In the genomic region with DNA sequence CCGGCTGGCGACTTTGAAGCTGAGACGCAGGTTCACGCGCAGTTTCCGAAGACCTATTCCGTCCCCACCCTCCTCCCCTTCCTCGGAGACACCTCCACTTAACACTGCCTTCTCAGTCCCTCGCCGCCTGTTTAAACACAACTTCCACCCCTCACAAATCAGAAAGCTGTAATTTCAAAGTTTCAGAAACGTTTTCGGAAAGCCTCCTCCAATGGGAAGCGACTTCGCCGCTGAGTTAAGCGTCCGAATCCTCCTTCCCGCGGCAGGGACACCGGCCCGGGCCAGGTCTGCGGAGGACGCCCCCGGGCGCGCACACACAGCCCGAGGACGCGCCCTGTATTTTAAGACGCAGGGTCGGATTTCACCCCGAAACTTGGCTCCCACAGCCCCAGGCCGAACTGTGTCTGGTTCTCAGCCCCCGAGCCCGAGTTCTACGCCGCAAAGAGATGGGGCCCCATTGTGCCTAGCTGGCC, we compare ENCODE assay signal across 8 cellular contexts. TPM values are rescaled to one million over a fixed set of nuclear protein-coding genes. Genes with fewer than 3 reads are reported as not detected.
DNase-seq lines count a peak whose midpoint lies in the region; ATAC-seq and TF ChIP-seq lines count a peak whose summit lies in the region.

No MANE protein-coding gene starts in this region.

- peak; percentile 40 for ATAC-seq in GM18907 (IDR thresholded peaks at IDR 0.05; ENCODE audit: unreplicated experiment)
- ATAC-seq in activated naive CD8-positive, alpha-beta T cell treated with anti-CD3 and anti-CD28 coated beads, Interleukin-2, amount 10 ng/mL, durations not matched to agents 7 days and 5 days (ENCODE audit: low read depth) = peak; percentile 72
- no peak for ATAC-seq in GM19023 (IDR thresholded peaks at IDR 0.05; ENCODE audit: unreplicated experiment)

- H3K4me1 Mint-ChIP-seq in activated naive CD8-positive, alpha-beta T cell treated with anti-CD3 and anti-CD28 coated beads, Interleukin-2, amount 10 ng/mL, durations not matched to agents 7 days and 5 days = peaks cover 11% of the 10 kb centered on the region

- no peaks in the 10 kb centered on the region for H3K36me3 Mint-ChIP-seq in activated naive CD8-positive, alpha-beta T cell treated with anti-CD3 and anti-CD28 coated beads, Interleukin-2, amount 10 ng/mL, durations not matched to agents 7 days and 5 days

- peaks cover 22% of the 10 kb centered on the region for H3K27me3 Mint-ChIP-seq in activated naive CD8-positive, alpha-beta T cell treated with anti-CD3 and anti-CD28 coated beads, Interleukin-2, amount 10 ng/mL, durations not matched to agents 7 days and 5 days

- peak overlapping the region; percentile 97 for H3K9ac ChIP-seq in HUES64 (ENCODE audit: low read depth, low read length)
- peak overlapping the region; percentile 93 for H3K9ac ChIP-seq in iPS-20b (ENCODE audit: low read depth, low read length)
- peak overlapping the region; percentile 24 for H3K9ac ChIP-seq in skeletal muscle satellite cell (ENCODE audit: low read depth, low read length)

- H3K9me3 ChIP-seq in HUES64 (ENCODE audit: insufficient read depth, low read depth, low read length) (no peaks in the 10 kb centered on the region), iPS-20b (ENCODE audit: insufficient read depth, low read depth, low read length) (no peaks in the 10 kb centered on the region), skeletal muscle satellite cell (replicated peaks; ENCODE audit: low read length) (no peaks in the 10 kb centered on the region)

- peaks cover 15% of the 10 kb centered on the region for H3K36me3 ChIP-seq in HUES64 (ENCODE audit: insufficient read depth, low read length)
- peaks cover 21% of the 10 kb centered on the region for H3K36me3 ChIP-seq in iPS-20b (ENCODE audit: insufficient read depth, low read depth, low read length)
- no peaks in the 10 kb centered on the region for H3K36me3 ChIP-seq in skeletal muscle satellite cell (ENCODE audit: insufficient read depth, low read length)

- H3K4me1 ChIP-seq in HUES64 (ENCODE audit: insufficient read depth, low read length) = peaks cover 23% of the 10 kb centered on the region
- peaks cover 22% of the 10 kb centered on the region for H3K4me1 ChIP-seq in iPS-20b (ENCODE audit: insufficient read depth, low read length)
- H3K4me1 ChIP-seq in skeletal muscle satellite cell (ENCODE audit: control insufficient read depth, insufficient read depth, low read length) = peaks cover 20% of the 10 kb centered on the region

- H3K27ac ChIP-seq in HUES64 (ENCODE audit: low read depth, low read length) (peak overlapping the region; percentile 98), iPS-20b (ENCODE audit: low read length) (peak overlapping the region; percentile 92)

- H3K27ac Mint-ChIP-seq in activated naive CD8-positive, alpha-beta T cell treated with anti-CD3 and anti-CD28 coated beads, Interleukin-2, amount 10 ng/mL, durations not matched to agents 7 days and 5 days = peak overlapping the region; percentile 93

- H3K27me3 ChIP-seq in HUES64 (ENCODE audit: insufficient read depth, low read length) (peaks cover 21% of the 10 kb centered on the region), iPS-20b (ENCODE audit: insufficient read depth, low read length) (peaks cover 22% of the 10 kb centered on the region), skeletal muscle satellite cell (ENCODE audit: control insufficient read depth, insufficient read depth, low read length) (peaks cover 49% of the 10 kb centered on the region)

- H3K9me3 Mint-ChIP-seq in activated naive CD8-positive, alpha-beta T cell treated with anti-CD3 and anti-CD28 coated beads, Interleukin-2, amount 10 ng/mL, durations not matched to agents 7 days and 5 days = no peaks in the 10 kb centered on the region

- peak; percentile 67 for DNase-seq in activated naive CD8-positive, alpha-beta T cell treated with anti-CD3 and anti-CD28 coated beads, Interleukin-2, amount 10 ng/mL, durations not matched to agents 7 days and 5 days
- DNase-seq in AML-193 (lab: John Stamatoyannopoulos, UW) = no peak
- no peak for DNase-seq in foreskin fibroblast

- no peak for TF ChIP-seq CTCF in foreskin fibroblast (IDR thresholded peaks at IDR 0.05; ENCODE audit: low read depth, low read length)

- POLR2A ChIA-PET in activated naive CD8-positive, alpha-beta T cell treated with anti-CD3 and anti-CD28 coated beads, Interleukin-2, amount 10 ng/mL, durations not matched to agents 7 days and 5 days (lab: Charles Lee) = no interaction called here

- H3K4me3 ChIP-seq in HUES64 (ENCODE audit: low read length) (peak overlapping the region; percentile 78), iPS-20b (ENCODE audit: low read length) (peak overlapping the region; percentile 87), skeletal muscle satellite cell (ENCODE audit: low read length) (peak overlapping the region; percentile 66), foreskin fibroblast (ENCODE audit: low read depth in 1 of 2, low read length in 2 of 2) (peak overlapping the region in 1 of 2 donors; percentile 13)

- H3K4me3 Mint-ChIP-seq in activated naive CD8-positive, alpha-beta T cell treated with anti-CD3 and anti-CD28 coated beads, Interleukin-2, amount 10 ng/mL, durations not matched to agents 7 days and 5 days = peak overlapping the region; percentile 91

- H3K4me2 ChIP-seq in skeletal muscle satellite cell (ENCODE audit: low read length) = peak overlapping the region; percentile 90

- WGBS in HUES64 = under 1% methylated on average over 37 of the region's 37 CpGs

RNA-seq across cellular contexts. Expression of gene LRRN1, which starts 0.6 kb away (rescaled TPM):
- polyA plus RNA-seq in HUES64 (2013, experiment 1 of 2) = 167 TPM
- 164 TPM for polyA plus RNA-seq in HUES64 (2013, experiment 2 of 2)
- total RNA-seq in activated naive CD8-positive, alpha-beta T cell treated with anti-CD3 and anti-CD28 coated beads, Interleukin-2, amount 10 ng/mL, durations not matched to agents 7 days and 5 days = 1 to 10 TPM; 1.2 to 1.4 TPM
- under 0.01 and 3.7 TPM in 2 replicates for total RNA-seq in skeletal muscle satellite cell (2012; rRNA removed)

Comparison
In these comparisons a context has a peak if more than half of its experiments do, and no peak if none do; other contexts are left out.
1. H3K9ac ChIP-seq: peak in every context shown above with its lines; median percentile 97 in HUES64; 93 in iPS-20b; 24 in skeletal muscle satellite cell.